ENCODE assay signal across 1 cellular context in genomic region chr16:87959391-87959968, GRCh38.
TF ChIP-seq lines count a peak whose summit lies in the region.

No MANE protein-coding gene starts in this region.

TF ChIP-seq in K562, 482 proteins besides CTCF, POLR2A, EP300 and RAD21 (continued from another document):
- TF ChIP-seq CTCFL (IDR thresholded peaks at IDR 0.05; ENCODE audit: borderline replicate concordance, insufficient read depth, low read depth, low read length, poor library complexity, severe bottlenecking) = peak; percentile 48
- no peak for TF ChIP-seq SETDB1 (IDR thresholded peaks at IDR 0.05; ENCODE audit: low read length)
- no peak for TF ChIP-seq GTF2A2 (tag; IDR thresholded peaks at IDR 0.05)
- TF ChIP-seq E2F6 (IDR thresholded peaks at IDR 0.05; ENCODE audit: borderline replicate concordance in 1 of 2, extremely low read depth in 1 of 2, insufficient read depth in 1 of 2, insufficient read length in 1 of 2, low read depth in 1 of 2, low read length in 1 of 2, poor library complexity in 1 of 2, severe bottlenecking in 1 of 2) = peak in 1 of 2 experiments; percentile 30
- TF ChIP-seq ZNF263 (CRISPR knock-in tag; IDR thresholded peaks at IDR 0.05; ENCODE audit: borderline replicate concordance) = peak; percentile 33; the same call in 1 of the 2 replicates
- TF ChIP-seq ZNF436 (CRISPR knock-in tag; IDR thresholded peaks at IDR 0.05) = no peak
- TF ChIP-seq VEZF1 (CRISPR knock-in tag; IDR thresholded peaks at IDR 0.05) = no peak
- no peak for TF ChIP-seq NCOR1 (IDR thresholded peaks at IDR 0.05)
- no peak for TF ChIP-seq ZBTB1 (CRISPR knock-in tag; IDR thresholded peaks at IDR 0.05; ENCODE audit: borderline replicate concordance, low read depth)
- TF ChIP-seq MAX (CRISPR knock-in tag; IDR thresholded peaks at IDR 0.05) = 0 out of 2 replicates have a peak, but pooled peaks have one; percentile 20
- TF ChIP-seq PHF8 (IDR thresholded peaks at IDR 0.05; ENCODE audit: borderline replicate concordance, low read length) = peak; percentile 19; the same call in 1 of the 2 replicates
- no peak for TF ChIP-seq MTF1 (CRISPR knock-in tag; IDR thresholded peaks at IDR 0.05; ENCODE audit: borderline replicate concordance)
- no peak for TF ChIP-seq PPARD (CRISPR knock-in tag; IDR thresholded peaks at IDR 0.05)
- no peak for TF ChIP-seq HEY1 (CRISPR knock-in tag; IDR thresholded peaks at IDR 0.05; ENCODE audit: borderline replicate concordance)
- TF ChIP-seq ZNF324 (CRISPR knock-in tag; IDR thresholded peaks at IDR 0.05) = no peak
- no peak for TF ChIP-seq NR3C1 (CRISPR knock-in tag; IDR thresholded peaks at IDR 0.05)
- TF ChIP-seq YY1 (IDR thresholded peaks at IDR 0.05; ENCODE audit: borderline replicate concordance in 1 of 3, control insufficient read depth in 1 of 3, extremely low read depth in 1 of 3, insufficient read depth in 3 of 3, insufficient read length in 1 of 3, insufficient replicate concordance in 2 of 3, low read depth in 1 of 3, low read length in 2 of 3) = peak in 1 of 3 experiments; percentile 16
- 0 out of 2 replicates have a peak, but pooled peaks have one; percentile 8 for TF ChIP-seq EGR1 (conservative IDR thresholded peaks at IDR 0.05)
- 0 out of 2 replicates have a peak, but pooled peaks have one; percentile 28 for TF ChIP-seq L3MBTL2 (IDR thresholded peaks at IDR 0.05)
